Comparison of ENCODE assay signal across 22 cellular contexts in genomic region chr12:3821441-3821840, GRCh38.
"Had no signal": no experiment of that assay in that cellular context is flagged by ENCODE, and none has a peak within 500 bp of the region (broad histone marks: within the 10 kb centered on the region; RNA-seq: fewer than 3 reads in every experiment).

No MANE protein-coding gene starts in this region.

- H3K4me3 ChIP-seq: body of pancreas, cardiac muscle cell, esophagus muscularis mucosa, hepatocyte, left ventricle myocardium inferior, upper lobe of left lung had no signal

- ATAC-seq: activated CD8-positive, alpha-beta memory T cell treated with anti-CD3 and anti-CD28 coated beads, Interleukin-2, amount 10 ng/mL, durations not matched to agents 7 days and 5 days; activated CD8-positive, alpha-beta T cell treated with anti-CD3 and anti-CD28 coated beads for 36 hours; activated naive CD8-positive, alpha-beta T cell treated with anti-CD3 and anti-CD28 coated beads, Interleukin-2, amount 50 U/mL, for 24 hours; body of pancreas; naive thymus-derived CD8-positive, alpha-beta T cell; stimulated activated naive CD8-positive, alpha-beta T cell treated with anti-CD3 and anti-CD28 coated beads, Interleukin-15, Interleukin-2, amounts not matched to agents 100 U/mL and 50 U/mL, for 24 hours had no signal

- DNase-seq: activated CD4-positive, alpha-beta T cell treated with anti-CD3 and anti-CD28 coated beads for 48 hours; activated CD8-positive, alpha-beta memory T cell treated with anti-CD3 and anti-CD28 coated beads, Interleukin-2, amount 10 ng/mL, durations not matched to agents 7 days and 5 days; activated CD8-positive, alpha-beta T cell treated with anti-CD3 and anti-CD28 coated beads for 36 hours; activated gamma-delta T cell; activated naive CD4-positive, alpha-beta T cell treated with anti-CD3 and anti-CD28 coated beads, Interleukin-2, amount 50 U/mL, for 16 hours; activated naive CD8-positive, alpha-beta T cell treated with anti-CD3 and anti-CD28 coated beads, Interleukin-2, amount 50 U/mL, for 24 hours; body of pancreas; glutamatergic neuron; immature natural killer cell; left ventricle myocardium inferior; naive thymus-derived CD8-positive, alpha-beta T cell; stimulated activated CD4-positive, alpha-beta T cell treated with anti-CD3 and anti-CD28 coated beads, Interleukin-4, amount 100 ng/mL, for 24 hours; stimulated activated naive CD8-positive, alpha-beta T cell treated with anti-CD3 and anti-CD28 coated beads, Interleukin-15, Interleukin-2, amounts not matched to agents 100 U/mL and 50 U/mL, for 24 hours; T1000 had no signal

- H3K4me1 ChIP-seq: body of pancreas, esophagus muscularis mucosa, left ventricle myocardium inferior had no signal

- H3K27me3 Mint-ChIP-seq: activated CD8-positive, alpha-beta memory T cell treated with anti-CD3 and anti-CD28 coated beads, Interleukin-2, amount 10 ng/mL, durations not matched to agents 7 days and 5 days; activated CD8-positive, alpha-beta T cell treated with anti-CD3 and anti-CD28 coated beads for 36 hours; activated naive CD8-positive, alpha-beta T cell treated with anti-CD3 and anti-CD28 coated beads, Interleukin-2, amount 50 U/mL, for 24 hours; naive thymus-derived CD8-positive, alpha-beta T cell; progenitor cell of endocrine pancreas had no signal

- H3K27ac ChIP-seq: body of pancreas, cardiac muscle cell, esophagus muscularis mucosa, hepatocyte, left ventricle myocardium inferior, upper lobe of left lung had no signal

- H3K4me3 Mint-ChIP-seq: activated CD8-positive, alpha-beta memory T cell treated with anti-CD3 and anti-CD28 coated beads, Interleukin-2, amount 10 ng/mL, durations not matched to agents 7 days and 5 days; activated CD8-positive, alpha-beta T cell treated with anti-CD3 and anti-CD28 coated beads for 36 hours; activated naive CD8-positive, alpha-beta T cell treated with anti-CD3 and anti-CD28 coated beads, Interleukin-2, amount 50 U/mL, for 24 hours; activated T-helper 1 cell treated with anti-CD3 and anti-CD28 coated beads, Interleukin-12 subunit alpha, Interleukin-12 subunit beta, Interleukin-2, Interleukin-4 antibody, amounts not matched to agents 30 ng/mL and 10 ng/mL and 1 ng/mL, durations not matched to agents 14 hours and 24 hours and 36 hours; immature natural killer cell; mesothelial cell of epicardium; naive thymus-derived CD8-positive, alpha-beta T cell; T-helper 1 cell treated with Interleukin-12 subunit alpha and Interleukin-12 subunit beta and Interleukin-4 antibody, amounts not matched to agents 30 μg/mL and 1 μg/mL, for 36 hours had no signal

- H3K4me1 Mint-ChIP-seq: activated CD8-positive, alpha-beta memory T cell treated with anti-CD3 and anti-CD28 coated beads, Interleukin-2, amount 10 ng/mL, durations not matched to agents 7 days and 5 days; activated naive CD8-positive, alpha-beta T cell treated with anti-CD3 and anti-CD28 coated beads, Interleukin-2, amount 50 U/mL, for 24 hours; immature natural killer cell; mesothelial cell of epicardium had no signal

- H3K27me3 ChIP-seq: body of pancreas, cardiac muscle cell, esophagus muscularis mucosa, hepatocyte, upper lobe of left lung had no signal

- H3K9me3 Mint-ChIP-seq: activated CD8-positive, alpha-beta T cell treated with anti-CD3 and anti-CD28 coated beads for 36 hours; activated naive CD8-positive, alpha-beta T cell treated with anti-CD3 and anti-CD28 coated beads, Interleukin-2, amount 50 U/mL, for 24 hours; activated T-helper 1 cell treated with anti-CD3 and anti-CD28 coated beads, Interleukin-12 subunit alpha, Interleukin-12 subunit beta, Interleukin-2, Interleukin-4 antibody, amounts not matched to agents 30 ng/mL and 10 ng/mL and 1 ng/mL, durations not matched to agents 14 hours and 24 hours and 36 hours; immature natural killer cell; mesothelial cell of epicardium; naive thymus-derived CD8-positive, alpha-beta T cell; T-helper 1 cell treated with Interleukin-12 subunit alpha and Interleukin-12 subunit beta and Interleukin-4 antibody, amounts not matched to agents 30 μg/mL and 1 μg/mL, for 36 hours had no signal

- H3K27ac Mint-ChIP-seq: activated CD8-positive, alpha-beta memory T cell treated with anti-CD3 and anti-CD28 coated beads, Interleukin-2, amount 10 ng/mL, durations not matched to agents 7 days and 5 days; activated CD8-positive, alpha-beta T cell treated with anti-CD3 and anti-CD28 coated beads for 36 hours; activated naive CD8-positive, alpha-beta T cell treated with anti-CD3 and anti-CD28 coated beads, Interleukin-2, amount 50 U/mL, for 24 hours; activated T-helper 1 cell treated with anti-CD3 and anti-CD28 coated beads, Interleukin-12 subunit alpha, Interleukin-12 subunit beta, Interleukin-2, Interleukin-4 antibody, amounts not matched to agents 30 ng/mL and 10 ng/mL and 1 ng/mL, durations not matched to agents 14 hours and 24 hours and 36 hours; immature natural killer cell; mesothelial cell of epicardium; naive thymus-derived CD8-positive, alpha-beta T cell; progenitor cell of endocrine pancreas; T-helper 1 cell treated with Interleukin-12 subunit alpha and Interleukin-12 subunit beta and Interleukin-4 antibody, amounts not matched to agents 30 μg/mL and 1 μg/mL, for 36 hours had no signal

- H3K9me3 ChIP-seq: esophagus muscularis mucosa, left ventricle myocardium inferior, upper lobe of left lung had no signal
